ENCODE assay signal across 7 cellular contexts in the genomic region with DNA sequence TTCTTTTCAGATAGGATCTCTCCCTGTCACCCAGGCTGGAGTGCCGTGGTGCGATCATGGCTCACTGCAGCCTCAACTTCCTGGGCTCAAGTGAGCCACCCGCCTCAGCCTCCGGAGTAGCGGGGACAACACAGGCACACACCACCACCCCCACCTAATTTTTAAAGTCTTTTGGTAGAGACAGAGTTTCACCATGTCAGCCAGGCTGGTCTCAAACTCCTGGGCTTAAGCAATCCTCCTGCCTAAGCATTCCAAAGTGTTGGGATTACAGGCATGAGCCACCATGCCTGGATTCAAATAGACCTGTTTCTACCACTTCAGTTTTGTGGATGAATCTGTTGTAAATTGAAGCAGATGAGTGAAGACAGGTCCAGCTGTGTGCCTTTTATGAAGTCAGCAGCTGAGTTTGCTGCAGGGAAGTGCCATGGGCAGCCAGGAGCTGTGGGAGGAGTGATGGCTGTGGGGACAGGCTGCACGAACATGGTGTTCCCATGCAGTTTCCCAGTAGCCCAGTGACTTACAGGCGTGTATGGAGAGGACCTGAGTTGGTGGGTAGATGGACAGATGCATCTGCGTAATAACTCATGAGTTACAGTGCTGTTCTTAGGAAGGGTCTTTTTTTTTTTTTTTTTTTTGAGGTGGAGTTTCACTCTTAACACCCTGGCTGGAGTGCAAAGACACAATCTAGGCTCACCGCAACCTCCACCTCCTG.
DNase-seq lines count a peak whose midpoint lies in the region; ATAC-seq, FAIRE-seq and TF ChIP-seq lines count a peak whose summit lies in the region.
"Not testable (repeated sequence)": the region's sequence is repeated elsewhere in the genome, so short reads cannot be mapped to it uniquely, and the experiment has no call there.

No MANE protein-coding gene starts in this region.

- not testable (repeated sequence) for H3K9me3 ChIP-seq in hepatocyte (ENCODE audit: low read depth)
- peaks cover 77% of the 10 kb centered on the region for H3K9me3 ChIP-seq in HepG2 (ENCODE audit: low read length)

- H3K27me3 ChIP-seq in hepatocyte; HepG2 (ENCODE audit: control insufficient read depth in 1 of 2, insufficient read depth in 2 of 2, low read length in 2 of 2): not testable (repeated sequence)

- not testable (repeated sequence) for H3K4me1 ChIP-seq in hepatocyte (ENCODE audit: insufficient read depth); HepG2 (ENCODE audit: insufficient read depth, low read length)

- TF ChIP-seq CTCF in hepatocyte (IDR thresholded peaks at IDR 0.05; ENCODE audit: poor library complexity); HepG2 (CRISPR knock-in tag; IDR thresholded peaks at IDR 0.05): not testable (repeated sequence)

- DNase-seq in activated CD4-positive, alpha-beta T cell treated with anti-CD3 and anti-CD28 coated beads, Interleukin-2, amount 10 ng/mL, durations not matched to agents 24 days and 14 days, result peak; percentile 60
- peak in 1 of 2 donors; percentile 9 for DNase-seq in central memory CD8-positive, alpha-beta T cell (ENCODE audit: low spot score in 2 of 2)
- DNase-seq in hepatocyte (ENCODE audit: low spot score), result peak; percentile 4
- DNase-seq in HepG2 (ENCODE audit: low spot score); stimulated activated naive B cell treated with anti-CD40 and anti-IgM and Interleukin-4, amounts not matched to agents 10 μg/mL and 1 μg/mL and 100 μg/mL, for 72 hours: not testable (repeated sequence)
- DNase-seq in mesenteric fat pad (ENCODE audit: low spot score), result peak; percentile 91
- DNase-seq in posterior vena cava (ENCODE audit: low spot score), result peak; percentile 77

- not testable (repeated sequence) for H3K79me2 ChIP-seq in hepatocyte; HepG2 (ENCODE audit: insufficient read depth, low read length)

- FAIRE-seq in HepG2 (lab: Jason Lieb, UNC), result not testable (repeated sequence)

- H2AFZ ChIP-seq in hepatocyte; HepG2 (ENCODE audit: low read length): not testable (repeated sequence)

- not testable (repeated sequence) for H3K36me3 Mint-ChIP-seq in activated CD4-positive, alpha-beta T cell treated with anti-CD3 and anti-CD28 coated beads, Interleukin-2, amount 10 ng/mL, durations not matched to agents 24 days and 14 days (ENCODE audit: low read depth); central memory CD8-positive, alpha-beta T cell (ENCODE audit: insufficient read depth)
- H3K36me3 Mint-ChIP-seq in stimulated activated naive B cell treated with anti-CD40 and anti-IgM and Interleukin-4, amounts not matched to agents 10 μg/mL and 1 μg/mL and 100 μg/mL, for 72 hours, result peaks cover 4 to 10% of the 10 kb centered on the region in 2 donors

- not testable (repeated sequence) for H3K27ac ChIP-seq in hepatocyte; HepG2 (ENCODE audit: extremely low read length, insufficient read depth, low read length)

- not testable (repeated sequence) for H3K4me2 ChIP-seq in hepatocyte; HepG2 (ENCODE audit: low read depth, low read length)

- H3K27ac Mint-ChIP-seq in activated CD4-positive, alpha-beta T cell treated with anti-CD3 and anti-CD28 coated beads, Interleukin-2, amount 10 ng/mL, durations not matched to agents 24 days and 14 days; central memory CD8-positive, alpha-beta T cell (ENCODE audit: low read depth); stimulated activated naive B cell treated with anti-CD40 and anti-IgM and Interleukin-4, amounts not matched to agents 10 μg/mL and 1 μg/mL and 100 μg/mL, for 72 hours: not testable (repeated sequence)

- in situ Hi-C loops in HepG2 (cut with HindIII; ENCODE audit: extremely low pct_ligation_motif_present, low pct_unique_long_range_greater_than_20kb), result not testable (repeated sequence)

- TF ChIP-seq RAD21 in HepG2 (CRISPR knock-in tag; IDR thresholded peaks at IDR 0.05), result not testable (repeated sequence)

- not testable (repeated sequence) for H3K9ac ChIP-seq in HepG2 (ENCODE audit: insufficient read depth, low read depth, low read length)

- not testable (repeated sequence) for H4K20me1 ChIP-seq in hepatocyte (ENCODE audit: insufficient read depth, poor library complexity, severe bottlenecking); HepG2 (ENCODE audit: insufficient read depth, low read length)

- not testable (repeated sequence) for H3K4me3 Mint-ChIP-seq in activated CD4-positive, alpha-beta T cell treated with anti-CD3 and anti-CD28 coated beads, Interleukin-2, amount 10 ng/mL, durations not matched to agents 24 days and 14 days; central memory CD8-positive, alpha-beta T cell; stimulated activated naive B cell treated with anti-CD40 and anti-IgM and Interleukin-4, amounts not matched to agents 10 μg/mL and 1 μg/mL and 100 μg/mL, for 72 hours

- not testable (repeated sequence) for H3K9me2 ChIP-seq in hepatocyte (replicated peaks; ENCODE audit: insufficient read depth)

- 64% methylated on average over 9 of the region's 9 CpGs for WGBS in hepatocyte (ENCODE audit: low lambda C conversion rate, missing lambda C conversion rate)
- 20% methylated on average over 7 of the region's 9 CpGs for WGBS in HepG2 (ENCODE audit: low lambda C conversion rate)

- BruUV-seq in HepG2 (replicated peaks; lab: Mats Ljungman, UMichigan), result not testable (repeated sequence)

- not testable (repeated sequence) for H3K27me3 Mint-ChIP-seq in activated CD4-positive, alpha-beta T cell treated with anti-CD3 and anti-CD28 coated beads, Interleukin-2, amount 10 ng/mL, durations not matched to agents 24 days and 14 days; central memory CD8-positive, alpha-beta T cell; stimulated activated naive B cell treated with anti-CD40 and anti-IgM and Interleukin-4, amounts not matched to agents 10 μg/mL and 1 μg/mL and 100 μg/mL, for 72 hours

- CTCF ChIA-PET in HepG2 (lab: Yijun Ruan, JAX; ENCODE audit: low intra/inter-chr PET ratio, low total read pairs), result not testable (repeated sequence)

- TF ChIP-seq EP300 in HepG2 (IDR thresholded peaks at IDR 0.05; ENCODE audit: low read depth in 2 of 2, low read length in 2 of 2); HepG2 (CRISPR knock-in tag; IDR thresholded peaks at IDR 0.05; ENCODE audit: borderline replicate concordance): not testable (repeated sequence)

- not testable (repeated sequence) for TF ChIP-seq POLR2A in HepG2 (IDR thresholded peaks at IDR 0.05; ENCODE audit: insufficient read depth in 1 of 2, low read depth in 2 of 2, low read length in 2 of 2)

- H3K36me3 ChIP-seq in hepatocyte (replicated peaks; ENCODE audit: insufficient read depth, low read depth); HepG2 (replicated peaks in 1 of 2; ENCODE audit: control insufficient read depth in 1 of 2, insufficient read depth in 2 of 2, low read length in 2 of 2): not testable (repeated sequence)

- peaks cover 28% of the 10 kb centered on the region for H3K9me3 Mint-ChIP-seq in activated CD4-positive, alpha-beta T cell treated with anti-CD3 and anti-CD28 coated beads, Interleukin-2, amount 10 ng/mL, durations not matched to agents 24 days and 14 days
- H3K9me3 Mint-ChIP-seq in central memory CD8-positive, alpha-beta T cell, result peaks cover 27% of the 10 kb centered on the region
- peaks cover 29 to 37% of the 10 kb centered on the region in 2 donors for H3K9me3 Mint-ChIP-seq in stimulated activated naive B cell treated with anti-CD40 and anti-IgM and Interleukin-4, amounts not matched to agents 10 μg/mL and 1 μg/mL and 100 μg/mL, for 72 hours

- H3K4me3 ChIP-seq in hepatocyte; HepG2 (replicated peaks in 1 of 3; ENCODE audit: insufficient read depth in 1 of 3, low read depth in 2 of 3, low read length in 3 of 3): not testable (repeated sequence)

- ATAC-seq in central memory CD8-positive, alpha-beta T cell (replicated peaks; ENCODE audit: extremely low read depth, poor library complexity, severe bottlenecking), result peak; percentile 10
- peak; percentile 14; the same call in 2 of the 3 replicates for ATAC-seq in HepG2
- ATAC-seq in stimulated activated naive B cell treated with anti-CD40 and anti-IgM and Interleukin-4, amounts not matched to agents 10 μg/mL and 1 μg/mL and 100 μg/mL, for 72 hours (replicated peaks), result peak; percentile 3 to 8

- POLR2A ChIA-PET in HepG2 (lab: Yijun Ruan, JAX), result not testable (repeated sequence)

- intact Hi-C loops in activated CD4-positive, alpha-beta T cell treated with anti-CD3 and anti-CD28 coated beads, Interleukin-2, amount 10 ng/mL, durations not matched to agents 24 days and 14 days (cut with micrococcal nuclease); HepG2 (cut with micrococcal nuclease; ENCODE audit: unreplicated experiment); posterior vena cava (cut with DNase I): not testable (repeated sequence)

- not testable (repeated sequence) for H3K4me1 Mint-ChIP-seq in activated CD4-positive, alpha-beta T cell treated with anti-CD3 and anti-CD28 coated beads, Interleukin-2, amount 10 ng/mL, durations not matched to agents 24 days and 14 days; central memory CD8-positive, alpha-beta T cell; stimulated activated naive B cell treated with anti-CD40 and anti-IgM and Interleukin-4, amounts not matched to agents 10 μg/mL and 1 μg/mL and 100 μg/mL, for 72 hours
